ENCODE assay signal across 22 cellular contexts in genomic region chr3:160213181-160213580, GRCh38. TPM values are rescaled to one million over a fixed set of nuclear protein-coding genes. Genes with fewer than 3 reads are reported as not detected.
DNase-seq lines count a peak whose midpoint lies in the region; ATAC-seq, FAIRE-seq and TF ChIP-seq lines count a peak whose summit lies in the region.
"Had no signal": no experiment of that assay in that cellular context is flagged by ENCODE, and none has a peak within 500 bp of the region (broad histone marks: within the 10 kb centered on the region; RNA-seq: fewer than 3 reads in every experiment).

No MANE protein-coding gene starts in this region.

- no peak for TF ChIP-seq POLR2A in upper lobe of left lung (IDR thresholded peaks at IDR 0.05)

- H3K27ac ChIP-seq in astrocyte (ENCODE audit: low read depth, low read length) (no peak overlapping the region), upper lobe of left lung (no peak overlapping the region)

- no peak for FAIRE-seq in astrocyte (lab: Jason Lieb, UNC)
- FAIRE-seq: GM12891, GM18507 had no signal

- H3K9me3 Mint-ChIP-seq in astrocyte (ENCODE audit: unreplicated experiment) (no peaks in the 10 kb centered on the region), natural killer cell (no peaks in the 10 kb centered on the region)
- H3K9me3 Mint-ChIP-seq in stimulated activated effector memory CD8-positive, alpha-beta T cell treated with anti-CD3 and anti-CD28 coated beads, Interleukin-12 subunit alpha, Interleukin-12 subunit beta, amount 100 ng/mL, for 72 hours = no peaks in the 10 kb centered on the region
- H3K9me3 Mint-ChIP-seq: CD4-positive, alpha-beta memory T cell; GM23338; H9; HFFc6 had no signal

- H3K27ac Mint-ChIP-seq in astrocyte (ENCODE audit: unreplicated experiment) = peak overlapping the region; percentile 34
- H3K27ac Mint-ChIP-seq in stimulated activated effector memory CD8-positive, alpha-beta T cell treated with anti-CD3 and anti-CD28 coated beads, Interleukin-12 subunit alpha, Interleukin-12 subunit beta, amount 100 ng/mL, for 72 hours = no peak overlapping the region
- no peak overlapping the region for H3K27ac Mint-ChIP-seq in natural killer cell
- H3K27ac Mint-ChIP-seq: CD4-positive, alpha-beta memory T cell; GM23338; H9; HFFc6 had no signal

- no peaks in the 10 kb centered on the region for H4K20me1 ChIP-seq in astrocyte (ENCODE audit: insufficient read depth, low read length)

- peaks cover 5% of the 10 kb centered on the region for H3K4me1 Mint-ChIP-seq in astrocyte (ENCODE audit: low read depth, unreplicated experiment)
- H3K4me1 Mint-ChIP-seq in stimulated activated effector memory CD8-positive, alpha-beta T cell treated with anti-CD3 and anti-CD28 coated beads, Interleukin-12 subunit alpha, Interleukin-12 subunit beta, amount 100 ng/mL, for 72 hours = no peaks in the 10 kb centered on the region
- H3K4me1 Mint-ChIP-seq in natural killer cell = no peaks in the 10 kb centered on the region
- H3K4me1 Mint-ChIP-seq: CD4-positive, alpha-beta memory T cell had no signal

- H3K9me3 ChIP-seq in astrocyte (ENCODE audit: insufficient read depth, low read depth, low read length) (no peaks in the 10 kb centered on the region), upper lobe of left lung (no peaks in the 10 kb centered on the region)

- H3K27me3 Mint-ChIP-seq in astrocyte (ENCODE audit: low read depth, unreplicated experiment) (no peaks in the 10 kb centered on the region), natural killer cell (ENCODE audit: low read depth in 2 of 2) (peaks cover 11 to 32% of the 10 kb centered on the region in 2 donors)

- no peak overlapping the region for H2AFZ ChIP-seq in astrocyte (ENCODE audit: low read depth, low read length)
- H2AFZ ChIP-seq: GM23338 had no signal

- no peak for ATAC-seq in stimulated activated effector memory CD8-positive, alpha-beta T cell treated with anti-CD3 and anti-CD28 coated beads, Interleukin-12 subunit alpha, Interleukin-12 subunit beta, amount 100 ng/mL, for 72 hours
- ATAC-seq in upper lobe of left lung (ENCODE audit: low FRiP score in 2 of 2) (no peak), natural killer cell (no peak)
- ATAC-seq: GM23338 had no signal

- no peak overlapping the region for H3K4me3 Mint-ChIP-seq in astrocyte (ENCODE audit: unreplicated experiment)
- H3K4me3 Mint-ChIP-seq in stimulated activated effector memory CD8-positive, alpha-beta T cell treated with anti-CD3 and anti-CD28 coated beads, Interleukin-12 subunit alpha, Interleukin-12 subunit beta, amount 100 ng/mL, for 72 hours = no peak overlapping the region
- H3K4me3 Mint-ChIP-seq in natural killer cell = no peak overlapping the region
- H3K4me3 Mint-ChIP-seq: CD4-positive, alpha-beta memory T cell; GM23338; H9; HFFc6 had no signal

- H3K27me3 ChIP-seq in astrocyte (ENCODE audit: insufficient read depth, low read length) (peaks cover 8% of the 10 kb centered on the region), upper lobe of left lung (no peaks in the 10 kb centered on the region)

- no peaks in the 10 kb centered on the region for H3K79me2 ChIP-seq in astrocyte (ENCODE audit: insufficient read depth, low read length)

- no peak for TF ChIP-seq EP300 in upper lobe of left lung (IDR thresholded peaks at IDR 0.05)

- H3K36me3 ChIP-seq in astrocyte (ENCODE audit: insufficient read depth, low read length) = no peaks in the 10 kb centered on the region
- no peaks in the 10 kb centered on the region for H3K36me3 ChIP-seq in upper lobe of left lung

- DNase-seq in HCEC 1CT (peak; percentile 11), astrocyte (ENCODE audit: low read depth) (no peak), foreskin fibroblast (peak; percentile 28 to 50), myocyte (ENCODE audit: low read depth) (peak; percentile 10), upper lobe of left lung (no peak), natural killer cell (no peak)
- DNase-seq in stimulated activated effector memory CD8-positive, alpha-beta T cell treated with anti-CD3 and anti-CD28 coated beads, Interleukin-12 subunit alpha, Interleukin-12 subunit beta, amount 100 ng/mL, for 72 hours (ENCODE audit: low spot score in 2 of 2) = no peak
- DNase-seq: 8988T; C1 segment of cervical spinal cord; Calu3; CD4-positive, alpha-beta memory T cell; COR-L47; DMS53; DMS79 treated with DMSO at 0.1 percent for 48 hours; GF-D8; H9; HFFc6 had no signal

- TF ChIP-seq CTCF in astrocyte (IDR thresholded peaks at IDR 0.05; ENCODE audit: insufficient read depth, low read depth, low read length) (no peak), foreskin fibroblast (IDR thresholded peaks at IDR 0.05; ENCODE audit: low read depth, low read length) (no peak), upper lobe of left lung (IDR thresholded peaks at IDR 0.05) (no peak), natural killer cell (IDR thresholded peaks at IDR 0.05) (no peak)

- no peaks in the 10 kb centered on the region for H3K36me3 Mint-ChIP-seq in astrocyte (ENCODE audit: low read depth, unreplicated experiment)
- no peaks in the 10 kb centered on the region for H3K36me3 Mint-ChIP-seq in stimulated activated effector memory CD8-positive, alpha-beta T cell treated with anti-CD3 and anti-CD28 coated beads, Interleukin-12 subunit alpha, Interleukin-12 subunit beta, amount 100 ng/mL, for 72 hours
- H3K36me3 Mint-ChIP-seq in natural killer cell = no peaks in the 10 kb centered on the region
- H3K36me3 Mint-ChIP-seq: CD4-positive, alpha-beta memory T cell had no signal

- H3K4me1 ChIP-seq in astrocyte (ENCODE audit: insufficient read depth, low read length) = no peaks in the 10 kb centered on the region
- no peaks in the 10 kb centered on the region for H3K4me1 ChIP-seq in upper lobe of left lung

- 71 to 100% methylated on average over 1 of the region's 1 CpG for WGBS in upper lobe of left lung, 2 donors

- intact Hi-C loops in natural killer cell (cut with micrococcal nuclease) = no loop called here

- no peak overlapping the region for H3K4me3 ChIP-seq in astrocyte (ENCODE audit: insufficient read depth, low read depth, low read length)
- no peak overlapping the region for H3K4me3 ChIP-seq in foreskin fibroblast (ENCODE audit: low read depth in 1 of 2, low read length in 2 of 2)
- H3K4me3 ChIP-seq in upper lobe of left lung = no peak overlapping the region
- H3K4me3 ChIP-seq: GM23338 had no signal

- H3K9ac ChIP-seq in astrocyte (ENCODE audit: low read length) = no peak overlapping the region

- H3K4me2 ChIP-seq in astrocyte (ENCODE audit: low read length) = no peak overlapping the region
- H3K4me2 ChIP-seq: GM23338 had no signal

RNA-seq across cellular contexts. Expression of gene C3orf80, which starts 12.0 kb away (rescaled TPM):
- 6.5 and 13.7 TPM in 2 replicates for total RNA-seq in astrocyte
- total RNA-seq in myocyte = 0.21 and 0.83 TPM in 2 replicates
- 1.2 TPM for polyA plus RNA-seq in myocyte (2012)
- 1 to 10 TPM in 3 of 6 donors, under 1 TPM in 2, not detected in 1; 0.30 to 4.2 (median 1.1) TPM for total RNA-seq in upper lobe of left lung
- total RNA-seq in natural killer cell = not detected
- total RNA-seq: A673; CD4-positive, alpha-beta memory T cell; G401 had no signal
- polyA plus RNA-seq: CD4-positive, alpha-beta memory T cell had no signal

Comparison
In these comparisons a context has a peak if more than half of its experiments do, and no peak if none do; other contexts are left out.
1. DNase-seq: peak in HCEC 1CT (single experiment), foreskin fibroblast (2 of 2) and myocyte (single experiment); none in astrocyte (single experiment), stimulated activated effector memory CD8-positive, alpha-beta T cell treated with anti-CD3 and anti-CD28 coated beads, Interleukin-12 subunit alpha, Interleukin-12 subunit beta, amount 100 ng/mL, for 72 hours (0 of 2), upper lobe of left lung (0 of 2) and natural killer cell (single experiment).